1 cellular context compared by ENCODE assay signal in the genomic region with DNA sequence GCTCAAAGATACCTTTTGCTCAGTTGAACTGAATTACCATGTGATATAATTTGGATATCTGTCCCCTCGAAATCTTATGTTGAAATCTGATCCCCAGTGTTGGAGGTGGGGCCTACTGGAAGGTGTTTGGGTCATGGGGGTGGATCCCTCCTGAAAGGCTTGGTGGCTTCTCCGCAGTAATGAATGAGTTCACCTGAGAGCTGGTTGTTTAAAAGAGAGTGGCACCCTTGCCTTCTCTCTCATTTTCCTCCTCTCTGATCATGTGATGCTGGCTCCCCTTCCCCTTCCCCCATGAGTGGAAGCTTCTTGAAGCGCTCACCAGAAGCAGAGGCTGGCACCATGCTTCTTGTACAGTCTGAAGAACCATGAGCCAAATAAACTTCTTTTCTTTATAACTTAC.
TF ChIP-seq lines count a peak whose summit lies in the region.

No MANE protein-coding gene starts in this region.

TF ChIP-seq in WTC11, 78 proteins besides CTCF, POLR2A, EP300 and RAD21:
- peak; percentile 57 for TF ChIP-seq USF1 (CRISPR knock-in tag; IDR thresholded peaks at IDR 0.05)
- peak; percentile 78 for TF ChIP-seq USF2 (CRISPR knock-in tag; IDR thresholded peaks at IDR 0.05)
- TF ChIP-seq, protein P1, sequence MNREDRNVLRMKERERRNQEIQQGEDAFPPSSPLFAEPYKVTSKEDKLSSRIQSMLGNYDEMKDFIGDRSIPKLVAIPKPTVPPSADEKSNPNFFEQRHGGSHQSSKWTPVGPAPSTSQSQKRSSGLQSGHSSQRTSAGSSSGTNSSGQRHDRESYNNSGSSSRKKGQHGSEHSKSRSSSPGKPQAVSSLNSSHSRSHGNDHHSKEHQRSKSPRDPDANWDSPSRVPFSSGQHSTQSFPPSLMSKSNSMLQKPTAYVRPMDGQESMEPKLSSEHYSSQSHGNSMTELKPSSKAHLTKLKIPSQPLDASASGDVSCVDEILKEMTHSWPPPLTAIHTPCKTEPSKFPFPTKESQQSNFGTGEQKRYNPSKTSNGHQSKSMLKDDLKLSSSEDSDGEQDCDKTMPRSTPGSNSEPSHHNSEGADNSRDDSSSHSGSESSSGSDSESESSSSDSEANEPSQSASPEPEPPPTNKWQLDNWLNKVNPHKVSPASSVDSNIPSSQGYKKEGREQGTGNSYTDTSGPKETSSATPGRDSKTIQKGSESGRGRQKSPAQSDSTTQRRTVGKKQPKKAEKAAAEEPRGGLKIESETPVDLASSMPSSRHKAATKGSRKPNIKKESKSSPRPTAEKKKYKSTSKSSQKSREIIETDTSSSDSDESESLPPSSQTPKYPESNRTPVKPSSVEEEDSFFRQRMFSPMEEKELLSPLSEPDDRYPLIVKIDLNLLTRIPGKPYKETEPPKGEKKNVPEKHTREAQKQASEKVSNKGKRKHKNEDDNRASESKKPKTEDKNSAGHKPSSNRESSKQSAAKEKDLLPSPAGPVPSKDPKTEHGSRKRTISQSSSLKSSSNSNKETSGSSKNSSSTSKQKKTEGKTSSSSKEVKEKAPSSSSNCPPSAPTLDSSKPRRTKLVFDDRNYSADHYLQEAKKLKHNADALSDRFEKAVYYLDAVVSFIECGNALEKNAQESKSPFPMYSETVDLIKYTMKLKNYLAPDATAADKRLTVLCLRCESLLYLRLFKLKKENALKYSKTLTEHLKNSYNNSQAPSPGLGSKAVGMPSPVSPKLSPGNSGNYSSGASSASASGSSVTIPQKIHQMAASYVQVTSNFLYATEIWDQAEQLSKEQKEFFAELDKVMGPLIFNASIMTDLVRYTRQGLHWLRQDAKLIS (CRISPR knock-in tag; IDR thresholded peaks at IDR 0.05; ENCODE audit: borderline replicate concordance): no peak
